In genomic region chr9:26955222-26955903, GRCh38 we compare ENCODE assay signal across 9 cellular contexts. TPM values are rescaled to one million over a fixed set of nuclear protein-coding genes. Genes with fewer than 3 reads are reported as not detected.
DNase-seq lines count a peak whose midpoint lies in the region; ATAC-seq and TF ChIP-seq lines count a peak whose summit lies in the region.
"Had no signal": no experiment of that assay in that cellular context is flagged by ENCODE, and none has a peak within 500 bp of the region (broad histone marks: within the 10 kb centered on the region; RNA-seq: fewer than 3 reads in every experiment).

No MANE protein-coding gene starts in this region.

- H3K27me3 Mint-ChIP-seq in memory B cell = no peaks in the 10 kb centered on the region

- CTCF ChIA-PET in AG04450 (lab: Charles Lee) = no interaction called here

- POLR2A ChIA-PET in AG04450 (lab: Yijun Ruan, JAX) = interaction anchor here (0.5 to 2.3 kb wide), 5 partner anchors 8 to 735 kb away, joined by 3 to 15 read pairs (median 5); partner anchors contain the start of genes CAAP1 and PLAA

- ATAC-seq in GM18861 (IDR thresholded peaks at IDR 0.05; ENCODE audit: unreplicated experiment) (peak; percentile 27), memory B cell (ENCODE audit: low read depth) (no peak), upper lobe of left lung (ENCODE audit: low FRiP score in 2 of 2) (peak in 1 of 2 donors; percentile 73), HG03442 (IDR thresholded peaks at IDR 0.05; ENCODE audit: unreplicated experiment) (no peak)

- peak overlapping the region; percentile 84 for H3K9ac ChIP-seq in NT2/D1 (ENCODE audit: insufficient read length, low read depth)

- H3K4me1 ChIP-seq in NT2/D1 (ENCODE audit: insufficient read depth, insufficient read length) (peaks cover 2% of the 10 kb centered on the region), upper lobe of left lung (peaks cover 0 to 13% (median 9%) of the 10 kb centered on the region in 4 donors)

- H3K4me3 Mint-ChIP-seq in memory B cell = peak overlapping the region; percentile 91

- no peaks in the 10 kb centered on the region for H3K36me3 Mint-ChIP-seq in memory B cell

- no peak for TF ChIP-seq POLR2A in upper lobe of left lung (IDR thresholded peaks at IDR 0.05)

- peak overlapping the region; percentile 94 for H3K27ac Mint-ChIP-seq in memory B cell

- H3K4me3 ChIP-seq in AG04450 (ENCODE audit: low read depth, low read length) = peak overlapping the region; percentile 80
- H3K4me3 ChIP-seq in NT2/D1 (ENCODE audit: insufficient read length, low read depth) = peak overlapping the region; percentile 75
- peak overlapping the region; percentile 12 to 62 (median 51) for H3K4me3 ChIP-seq in upper lobe of left lung

- WGBS in upper lobe of left lung, 2 donors = 57 to 62% methylated on average over 4 of the region's 4 CpGs

- no peak for TF ChIP-seq CTCF in AG04450 (IDR thresholded peaks at IDR 0.05; ENCODE audit: low read depth, low read length)
- no peak for TF ChIP-seq CTCF in upper lobe of left lung (IDR thresholded peaks at IDR 0.05)

- peak overlapping the region; percentile 73 for H3K27ac ChIP-seq in AG04450 (ENCODE audit: low read depth, low read length)
- H3K27ac ChIP-seq in upper lobe of left lung = peak overlapping the region; percentile 79 to 88 (median 84)

- TF ChIP-seq EP300 in upper lobe of left lung (IDR thresholded peaks at IDR 0.05) = no peak

- H3K4me1 Mint-ChIP-seq in memory B cell = peaks cover 20% of the 10 kb centered on the region

- H3K9me3 ChIP-seq in AG04450 (ENCODE audit: control insufficient read depth, insufficient read depth, low read length) (no peaks in the 10 kb centered on the region), NT2/D1 (ENCODE audit: insufficient read depth, low read length) (no peaks in the 10 kb centered on the region), upper lobe of left lung (no peaks in the 10 kb centered on the region)

- no peaks in the 10 kb centered on the region for H3K9me3 Mint-ChIP-seq in memory B cell

- H3K27me3 ChIP-seq in AG04450 (ENCODE audit: control insufficient read depth, insufficient read depth, low read length) (no peaks in the 10 kb centered on the region), NT2/D1 (ENCODE audit: insufficient read depth, insufficient read length) (no peaks in the 10 kb centered on the region), upper lobe of left lung (no peaks in the 10 kb centered on the region)

- no peaks in the 10 kb centered on the region for H3K36me3 ChIP-seq in NT2/D1 (ENCODE audit: insufficient read depth, insufficient read length, low read length)
- no peaks in the 10 kb centered on the region for H3K36me3 ChIP-seq in upper lobe of left lung

- DNase-seq in AG04450 (ENCODE audit: low read depth, low spot score) (no peak), NT2/D1 (ENCODE audit: low read depth, low spot score) (no peak), cerebellar cortex (ENCODE audit: low spot score) (peak; percentile 50), memory B cell (ENCODE audit: low spot score in 2 of 2) (no peak), upper lobe of left lung (no peak), cerebellum (ENCODE audit: low spot score) (no peak)

RNA-seq across cellular contexts. Expression of gene IFT74, which starts 0.8 kb away (rescaled TPM):
- 9.4 and 15.6 TPM in 2 replicates for polyA plus RNA-seq in AG04450 (2011; rRNA removed)
- 12.4 and 13.4 TPM in 2 replicates for polyA minus RNA-seq in AG04450 (2011; rRNA and poly(A)+ RNA removed)
- total RNA-seq in upper lobe of left lung (10 to 100 TPM in 4 of 6 donors, 1 to 10 TPM in 2; 7.3 to 33.5 (median 10.8) TPM), cerebellum (17.8 TPM)

RNA-seq across cellular contexts. Expression of gene PLAA, which starts 8.3 kb away (rescaled TPM):
- 21.8 and 27.3 TPM in 2 replicates for polyA plus RNA-seq in AG04450 (2011; rRNA removed)
- polyA minus RNA-seq in AG04450 (2011; rRNA and poly(A)+ RNA removed) = 33.3 and 46.5 TPM in 2 replicates
- total RNA-seq in upper lobe of left lung (10 to 100 TPM; 18.2 to 29.2 (median 22.2) TPM), cerebellum (41.5 TPM)

RNA-seq across cellular contexts. Expression of gene LRRC19, which starts 50.1 kb away (rescaled TPM):
- not detected in 2 replicates for polyA plus RNA-seq in AG04450 (2011; rRNA removed)
- 0.61 TPM in 1 of 2 replicates, not detected in the other for polyA minus RNA-seq in AG04450 (2011; rRNA and poly(A)+ RNA removed)
- 1 to 10 TPM in 1 of 6 donors, under 1 TPM in 3, not detected in 2; 0.15 to 1.5 (median 0.35) TPM for total RNA-seq in upper lobe of left lung
- total RNA-seq in cerebellum = not detected
- total RNA-seq: pulmonary artery endothelial cell had no signal
